11 cellular contexts compared by ENCODE assay signal in genomic region chr11:61688368-61689163, GRCh38. TPM values are rescaled to one million over a fixed set of nuclear protein-coding genes. Genes with fewer than 3 reads are reported as not detected.
DNase-seq lines count a peak whose midpoint lies in the region; ATAC-seq, FAIRE-seq and TF ChIP-seq lines count a peak whose summit lies in the region.
"Had no signal": no experiment of that assay in that cellular context is flagged by ENCODE, and none has a peak within 500 bp of the region (broad histone marks: within the 10 kb centered on the region; RNA-seq: fewer than 3 reads in every experiment).

No MANE protein-coding gene starts in this region.

- no peak overlapping the region for H3K14ac ChIP-seq in mesenchymal stem cell (ENCODE audit: low read length in 2 of 2)

- no peaks in the 10 kb centered on the region for H3K36me3 ChIP-seq in mesenchymal stem cell (ENCODE audit: control insufficient read depth in 1 of 2, insufficient read depth in 2 of 2, low read depth in 1 of 2, low read length in 2 of 2)

- H3K4ac ChIP-seq in mesenchymal stem cell (ENCODE audit: low read depth in 1 of 2, low read length in 2 of 2) = no peak overlapping the region

- H2BK15ac ChIP-seq in mesenchymal stem cell (ENCODE audit: low read depth, poor library complexity, severe bottlenecking) = no peak overlapping the region

- no peak overlapping the region for H3K4me2 ChIP-seq in mesenchymal stem cell (ENCODE audit: low read length, poor library complexity, severe bottlenecking)
- H3K4me2 ChIP-seq: A549 had no signal

- peaks cover 26% of the 10 kb centered on the region for H3K4me1 ChIP-seq in mesenchymal stem cell (ENCODE audit: control insufficient read depth, insufficient read depth, low read depth, low read length)
- H3K4me1 ChIP-seq: parathyroid adenoma had no signal

- no peaks in the 10 kb centered on the region for H3K4me1 Mint-ChIP-seq in activated CD4-positive, alpha-beta T cell treated with anti-CD3 and anti-CD28 coated beads, Interleukin-2, amount 10 ng/mL, durations not matched to agents 7 days and 5 days
- peaks cover 4% of the 10 kb centered on the region for H3K4me1 Mint-ChIP-seq in dendritic cell treated with granulocyte-macrophage colony-stimulating factor and Interleukin-4, amounts not matched to agents 40 ng/mL and 50 ng/mL, for 4 days (ENCODE audit: low read depth)
- H3K4me1 Mint-ChIP-seq in stimulated activated naive B cell treated with anti-CD40 and anti-IgM and Interleukin-4, amounts not matched to agents 10 μg/mL and 1 μg/mL and 100 μg/mL, for 72 hours = peaks cover 2 to 13% of the 10 kb centered on the region in 2 donors

- peak overlapping the region in 1 of 2 experiments; percentile 11 for H3K23ac ChIP-seq in mesenchymal stem cell (ENCODE audit: low read length in 2 of 2)

- no peak overlapping the region for H2AK5ac ChIP-seq in mesenchymal stem cell (ENCODE audit: low read length, severe bottlenecking)

- intact Hi-C loops in dendritic cell treated with granulocyte-macrophage colony-stimulating factor and Interleukin-4, amounts not matched to agents 40 ng/mL and 50 ng/mL, for 4 days (cut with micrococcal nuclease) = loop anchor here (1.0 kb wide), 2 partner anchors 8 kb away; partner anchors contain the start of gene DAGLA

- H3K9me3 Mint-ChIP-seq in activated CD4-positive, alpha-beta T cell treated with anti-CD3 and anti-CD28 coated beads, Interleukin-2, amount 10 ng/mL, durations not matched to agents 7 days and 5 days = no peaks in the 10 kb centered on the region
- H3K9me3 Mint-ChIP-seq in dendritic cell treated with granulocyte-macrophage colony-stimulating factor and Interleukin-4, amounts not matched to agents 40 ng/mL and 50 ng/mL, for 4 days = no peaks in the 10 kb centered on the region
- H3K9me3 Mint-ChIP-seq in stimulated activated naive B cell treated with anti-CD40 and anti-IgM and Interleukin-4, amounts not matched to agents 10 μg/mL and 1 μg/mL and 100 μg/mL, for 72 hours = no peaks in the 10 kb centered on the region

- no peak overlapping the region for H2BK5ac ChIP-seq in mesenchymal stem cell (ENCODE audit: low read depth, low read length, poor library complexity, severe bottlenecking)

- peaks cover 21% of the 10 kb centered on the region for H3K79me1 ChIP-seq in mesenchymal stem cell (replicated peaks; ENCODE audit: low read length, poor library complexity, severe bottlenecking)

- no peak overlapping the region for H3K4me3 Mint-ChIP-seq in activated CD4-positive, alpha-beta T cell treated with anti-CD3 and anti-CD28 coated beads, Interleukin-2, amount 10 ng/mL, durations not matched to agents 7 days and 5 days
- H3K4me3 Mint-ChIP-seq in dendritic cell treated with granulocyte-macrophage colony-stimulating factor and Interleukin-4, amounts not matched to agents 40 ng/mL and 50 ng/mL, for 4 days = peak overlapping the region; percentile 68
- no peak overlapping the region for H3K4me3 Mint-ChIP-seq in stimulated activated naive B cell treated with anti-CD40 and anti-IgM and Interleukin-4, amounts not matched to agents 10 μg/mL and 1 μg/mL and 100 μg/mL, for 72 hours

- no peak for TF ChIP-seq POLR2A in GM12892 (IDR thresholded peaks at IDR 0.05; ENCODE audit: low read depth, low read length)

- FAIRE-seq in GM12892 (lab: Jason Lieb, UNC) = no peak
- FAIRE-seq: A549 had no signal

- no peak for DNase-seq in activated CD4-positive, alpha-beta T cell treated with anti-CD3 and anti-CD28 coated beads, Interleukin-2, amount 10 ng/mL, durations not matched to agents 7 days and 5 days
- DNase-seq in activated CD4-positive, alpha-beta T cell treated with anti-CD3 and anti-CD28 coated beads for 4 hours = no peak
- DNase-seq in mesenchymal stem cell (no peak), GM12892 (ENCODE audit: insufficient read length) (no peak), LoVo (ENCODE audit: low spot score) (no peak)
- no peak for DNase-seq in stimulated activated CD4-positive, alpha-beta T cell treated with anti-CD3 and anti-CD28 coated beads, Interleukin-2, amount 100 ng/mL, for 24 hours
- DNase-seq in stimulated activated naive B cell treated with anti-CD40 and anti-IgM and Interleukin-4, amounts not matched to agents 10 μg/mL and 1 μg/mL and 100 μg/mL, for 72 hours = no peak
- DNase-seq: effector memory CD4-positive, alpha-beta T cell had no signal

- H2BK12ac ChIP-seq in mesenchymal stem cell (ENCODE audit: low read length in 2 of 2) = no peak overlapping the region

- H4K91ac ChIP-seq in mesenchymal stem cell (ENCODE audit: low read length) = no peak overlapping the region

- H3K27me3 ChIP-seq in mesenchymal stem cell (ENCODE audit: control insufficient read depth in 1 of 2, insufficient read depth in 1 of 2, low read length in 2 of 2) = peaks cover 0 to 8% of the 10 kb centered on the region in 2 experiments

- POLR2A ChIA-PET in activated CD4-positive, alpha-beta T cell treated with anti-CD3 and anti-CD28 coated beads, Interleukin-2, amount 10 ng/mL, durations not matched to agents 7 days and 5 days (lab: Charles Lee) = no interaction called here

- H3K27me3 Mint-ChIP-seq in activated CD4-positive, alpha-beta T cell treated with anti-CD3 and anti-CD28 coated beads, Interleukin-2, amount 10 ng/mL, durations not matched to agents 7 days and 5 days = peaks cover 20% of the 10 kb centered on the region
- no peaks in the 10 kb centered on the region for H3K27me3 Mint-ChIP-seq in dendritic cell treated with granulocyte-macrophage colony-stimulating factor and Interleukin-4, amounts not matched to agents 40 ng/mL and 50 ng/mL, for 4 days
- peaks cover 12 to 28% of the 10 kb centered on the region in 2 donors for H3K27me3 Mint-ChIP-seq in stimulated activated naive B cell treated with anti-CD40 and anti-IgM and Interleukin-4, amounts not matched to agents 10 μg/mL and 1 μg/mL and 100 μg/mL, for 72 hours

- H3K27ac ChIP-seq in mesenchymal stem cell (ENCODE audit: low read length, poor library complexity, severe bottlenecking) = no peak overlapping the region
- H3K27ac ChIP-seq: parathyroid adenoma had no signal

- no peak overlapping the region for H3K18ac ChIP-seq in mesenchymal stem cell (ENCODE audit: low read depth in 1 of 2, low read length in 2 of 2)

- no peak overlapping the region for H2AFZ ChIP-seq in mesenchymal stem cell (ENCODE audit: low read depth, low read length)
- H2AFZ ChIP-seq: parathyroid adenoma had no signal

- H2BK120ac ChIP-seq in mesenchymal stem cell (ENCODE audit: low read depth, low read length) = no peak overlapping the region

- no peaks in the 10 kb centered on the region for H3K36me3 Mint-ChIP-seq in activated CD4-positive, alpha-beta T cell treated with anti-CD3 and anti-CD28 coated beads, Interleukin-2, amount 10 ng/mL, durations not matched to agents 7 days and 5 days (ENCODE audit: low read depth)
- peaks cover 27% of the 10 kb centered on the region for H3K36me3 Mint-ChIP-seq in dendritic cell treated with granulocyte-macrophage colony-stimulating factor and Interleukin-4, amounts not matched to agents 40 ng/mL and 50 ng/mL, for 4 days (ENCODE audit: low read depth)
- no peaks in the 10 kb centered on the region for H3K36me3 Mint-ChIP-seq in stimulated activated naive B cell treated with anti-CD40 and anti-IgM and Interleukin-4, amounts not matched to agents 10 μg/mL and 1 μg/mL and 100 μg/mL, for 72 hours

- peak overlapping the region in 1 of 2 experiments; percentile 76 for H3K4me3 ChIP-seq in mesenchymal stem cell (ENCODE audit: insufficient read depth in 1 of 2, low read depth in 1 of 2, low read length in 2 of 2)
- H3K4me3 ChIP-seq: A549 had no signal

- H3K9me3 ChIP-seq in mesenchymal stem cell (ENCODE audit: control insufficient read depth, low read length) = no peaks in the 10 kb centered on the region
- H3K9me3 ChIP-seq: A549 had no signal

- no peak overlapping the region for H4K8ac ChIP-seq in mesenchymal stem cell (ENCODE audit: low read length)

- CTCF ChIA-PET in activated CD4-positive, alpha-beta T cell treated with anti-CD3 and anti-CD28 coated beads, Interleukin-2, amount 10 ng/mL, durations not matched to agents 7 days and 5 days (lab: Charles Lee) = interaction anchor here (1.1 to 1.6 kb wide), 2 partner anchors 9 to 45 kb away, joined by 6 to 7 read pairs; no protein-coding TSS in a partner anchor

- 85% methylated on average over 16 of the region's 19 CpGs for WGBS in mesenchymal stem cell

- peak overlapping the region; percentile 83 for H3K9ac ChIP-seq in mesenchymal stem cell (ENCODE audit: low read length)
- H3K9ac ChIP-seq: parathyroid adenoma had no signal

- ATAC-seq in stimulated activated naive B cell treated with anti-CD40 and anti-IgM and Interleukin-4, amounts not matched to agents 10 μg/mL and 1 μg/mL and 100 μg/mL, for 72 hours (replicated peaks) = no peak

- H3K27ac Mint-ChIP-seq in activated CD4-positive, alpha-beta T cell treated with anti-CD3 and anti-CD28 coated beads, Interleukin-2, amount 10 ng/mL, durations not matched to agents 7 days and 5 days = peak overlapping the region; percentile 58
- peak overlapping the region; percentile 88 for H3K27ac Mint-ChIP-seq in dendritic cell treated with granulocyte-macrophage colony-stimulating factor and Interleukin-4, amounts not matched to agents 40 ng/mL and 50 ng/mL, for 4 days
- H3K27ac Mint-ChIP-seq in stimulated activated naive B cell treated with anti-CD40 and anti-IgM and Interleukin-4, amounts not matched to agents 10 μg/mL and 1 μg/mL and 100 μg/mL, for 72 hours = no peak overlapping the region

RNA-seq across cellular contexts. Expression of gene DAGLA, which starts 8.4 kb away (rescaled TPM):
- under 1 TPM; 0.44 to 0.45 TPM for total RNA-seq in activated CD4-positive, alpha-beta T cell treated with anti-CD3 and anti-CD28 coated beads, Interleukin-2, amount 10 ng/mL, durations not matched to agents 7 days and 5 days
- 2.0 TPM for polyA plus RNA-seq in mesenchymal stem cell (2013, experiment 1 of 2)
- 2.1 TPM for polyA plus RNA-seq in mesenchymal stem cell (2013, experiment 2 of 2)
- polyA plus RNA-seq in GM12892 (2012; ENCODE audit: missing spikeins) = not detected
